13 cellular contexts compared by ENCODE assay signal in the genomic region with DNA sequence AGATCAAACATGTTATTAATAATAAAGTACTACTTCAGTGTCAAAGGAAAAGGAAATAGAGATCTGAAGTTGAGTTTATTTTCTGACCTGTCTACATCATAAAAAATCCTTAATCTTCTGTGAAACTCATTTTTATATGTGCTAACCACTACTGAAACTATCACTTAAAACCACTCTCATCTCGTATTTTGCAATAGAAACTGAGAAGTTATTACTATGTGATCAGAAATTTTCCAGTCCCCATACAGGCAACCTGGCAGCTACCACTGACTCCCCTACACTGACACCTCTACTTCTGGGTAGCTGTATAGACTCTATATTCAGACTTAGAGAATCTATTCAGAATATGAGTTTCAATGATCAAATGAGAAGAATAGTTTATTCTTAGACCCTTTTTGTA. TPM values are rescaled to one million over a fixed set of nuclear protein-coding genes. Genes with fewer than 3 reads are reported as not detected.
DNase-seq lines count a peak whose midpoint lies in the region; ATAC-seq and TF ChIP-seq lines count a peak whose summit lies in the region.
"Had no signal": no experiment of that assay in that cellular context is flagged by ENCODE, and none has a peak within 500 bp of the region (broad histone marks: within the 10 kb centered on the region; RNA-seq: fewer than 3 reads in every experiment).

No MANE protein-coding gene starts in this region.

- DNase-seq in T-helper 17 cell (no peak), type B pancreatic cell (ENCODE audit: extremely low spot score, unreplicated experiment) (no peak), upper lobe of left lung (no peak), left ventricle myocardium superior (no peak)
- DNase-seq: dermis blood vessel endothelial cell, H7, NCI-H187 treated with DMSO at 0.1 percent for 48 hours, SHP77 had no signal

- H3K9me3 Mint-ChIP-seq in type B pancreatic cell: no peaks in the 10 kb centered on the region

- H3K4me1 Mint-ChIP-seq in T-helper 17 cell (peaks cover 16% of the 10 kb centered on the region), type B pancreatic cell (ENCODE audit: unreplicated experiment) (peaks cover 37% of the 10 kb centered on the region)

- H3K4me3 Mint-ChIP-seq in T-helper 17 cell (no peak overlapping the region), type B pancreatic cell (no peak overlapping the region)

- H3K4me1 ChIP-seq in gastroesophageal sphincter (peaks cover 0 to 41% (median 0%) of the 10 kb centered on the region in 3 donors), upper lobe of left lung (peaks cover 0 to 7% (median 3%) of the 10 kb centered on the region in 4 donors)

- peak; percentile 83 for ATAC-seq in GM18502 (IDR thresholded peaks at IDR 0.05; ENCODE audit: poor library complexity, unreplicated experiment)
- ATAC-seq in GM19395 (IDR thresholded peaks at IDR 0.05; ENCODE audit: unreplicated experiment): peak; percentile 94
- ATAC-seq in HG02938 (IDR thresholded peaks at IDR 0.05; ENCODE audit: unreplicated experiment): peak; percentile 98
- ATAC-seq in T-helper 17 cell: no peak
- no peak for ATAC-seq in gastroesophageal sphincter
- ATAC-seq in upper lobe of left lung (ENCODE audit: low FRiP score in 2 of 2): no peak
- no peak for ATAC-seq in left ventricle myocardium superior

- H3K27me3 ChIP-seq in gastroesophageal sphincter (no peaks in the 10 kb centered on the region), upper lobe of left lung (no peaks in the 10 kb centered on the region)

- H3K36me3 ChIP-seq in gastroesophageal sphincter (no peaks in the 10 kb centered on the region), upper lobe of left lung (no peaks in the 10 kb centered on the region)
- H3K36me3 ChIP-seq: neutrophil had no signal

- TF ChIP-seq POLR2A in gastroesophageal sphincter (IDR thresholded peaks at IDR 0.05) (no peak), upper lobe of left lung (IDR thresholded peaks at IDR 0.05) (no peak)

- peak overlapping the region; percentile 93 for H3K27ac Mint-ChIP-seq in T-helper 17 cell
- no peak overlapping the region for H3K27ac Mint-ChIP-seq in type B pancreatic cell

- H3K4me3 ChIP-seq in gastroesophageal sphincter (no peak overlapping the region), upper lobe of left lung (no peak overlapping the region)

- WGBS in gastroesophageal sphincter (ENCODE audit: low coverage in 1 of 2), 2 donors: 83 to 91% methylated on average over 1 of the region's 1 CpG
- 48 to 79% methylated on average over 1 of the region's 1 CpG for WGBS in upper lobe of left lung, 2 donors

- intact Hi-C loops in left ventricle myocardium superior (cut with micrococcal nuclease): no loop called here

- H3K27me3 Mint-ChIP-seq in T-helper 17 cell: peaks cover 15% of the 10 kb centered on the region
- no peaks in the 10 kb centered on the region for H3K27me3 Mint-ChIP-seq in type B pancreatic cell

- no peaks in the 10 kb centered on the region for H3K9me3 ChIP-seq in T-helper 17 cell (ENCODE audit: control insufficient read depth, low read length, poor library complexity, severe bottlenecking)
- H3K9me3 ChIP-seq in gastroesophageal sphincter: no peaks in the 10 kb centered on the region
- H3K9me3 ChIP-seq in upper lobe of left lung: no peaks in the 10 kb centered on the region
- H3K9me3 ChIP-seq: neutrophil had no signal

- TF ChIP-seq EP300 in gastroesophageal sphincter (IDR thresholded peaks at IDR 0.05) (no peak), upper lobe of left lung (IDR thresholded peaks at IDR 0.05) (no peak)

- no peak for TF ChIP-seq CTCF in type B pancreatic cell (conservative IDR thresholded peaks at IDR 0.05)
- TF ChIP-seq CTCF in gastroesophageal sphincter (IDR thresholded peaks at IDR 0.05): no peak
- no peak for TF ChIP-seq CTCF in upper lobe of left lung (IDR thresholded peaks at IDR 0.05)

- H3K36me3 Mint-ChIP-seq in T-helper 17 cell (ENCODE audit: low read depth) (no peaks in the 10 kb centered on the region), type B pancreatic cell (no peaks in the 10 kb centered on the region)

- no peak overlapping the region for H3K27ac ChIP-seq in gastroesophageal sphincter
- H3K27ac ChIP-seq in upper lobe of left lung: no peak overlapping the region
- H3K27ac ChIP-seq: neutrophil had no signal

RNA-seq across cellular contexts. Expression of a gene that starts 8.3 kb away (rescaled TPM):
- total RNA-seq in T-helper 17 cell: 10 to 100 TPM in 1 of 2 donors, 1 to 10 TPM in 1; 4.4 to 26.4 TPM
- 55.9 and 78.8 TPM in 2 replicates for total RNA-seq in type B pancreatic cell (ENCODE audit: low replicate concordance)
- 100 to 1,000 TPM in 1 of 4 donors, 10 to 100 TPM in 3; 59.0 to 175 (median 75.4) TPM for total RNA-seq in gastroesophageal sphincter
- 10 to 100 TPM; 16.8 to 36.8 (median 22.8) TPM for total RNA-seq in upper lobe of left lung
- total RNA-seq in left ventricle myocardium superior: 36.7 TPM

Comparison
In these comparisons a context has a peak if more than half of its experiments do, and no peak if none do; other contexts are left out.
1. ATAC-seq: peak in GM18502 (single experiment), GM19395 (single experiment) and HG02938 (single experiment); none in T-helper 17 cell (single experiment), gastroesophageal sphincter (single experiment), upper lobe of left lung (0 of 2) and left ventricle myocardium superior (single experiment).